In genomic region chr18:25349926-25350560, GRCh38 we compare ENCODE assay signal across 8 cellular contexts. TPM values are rescaled to one million over a fixed set of nuclear protein-coding genes. Genes with fewer than 3 reads are reported as not detected.
DNase-seq lines count a peak whose midpoint lies in the region; ATAC-seq and TF ChIP-seq lines count a peak whose summit lies in the region.

No MANE protein-coding gene starts in this region.

- H3K36me3 Mint-ChIP-seq in endothelial cell (ENCODE audit: low read depth, unreplicated experiment), result peaks cover 15% of the 10 kb centered on the region
- H3K36me3 Mint-ChIP-seq in natural killer cell, result no peaks in the 10 kb centered on the region

- ATAC-seq in natural killer cell (no peak), GM21390 (IDR thresholded peaks at IDR 0.05; ENCODE audit: unreplicated experiment) (no peak), GM21423 (IDR thresholded peaks at IDR 0.05; ENCODE audit: unreplicated experiment) (no peak)

- TF ChIP-seq CTCF in endothelial cell (IDR thresholded peaks at IDR 0.05; ENCODE audit: unreplicated experiment) (no peak), natural killer cell (IDR thresholded peaks at IDR 0.05) (no peak)

- intact Hi-C loops in natural killer cell (cut with micrococcal nuclease), result no loop called here

- H3K4me3 Mint-ChIP-seq in endothelial cell (ENCODE audit: unreplicated experiment) (peak overlapping the region; percentile 99), natural killer cell (peak overlapping the region; percentile 94)

- H3K27ac Mint-ChIP-seq in endothelial cell (ENCODE audit: unreplicated experiment), result peak overlapping the region; percentile 96
- H3K27ac Mint-ChIP-seq in natural killer cell, result peak overlapping the region in 1 of 2 donors; percentile 88

- H3K27me3 Mint-ChIP-seq in endothelial cell (ENCODE audit: unreplicated experiment) (peaks cover 11% of the 10 kb centered on the region), natural killer cell (ENCODE audit: low read depth in 2 of 2) (peaks cover 35 to 48% of the 10 kb centered on the region in 2 donors)

- DNase-seq in Daoy (ENCODE audit: low read depth), result peak; percentile 43
- DNase-seq in endothelial cell (ENCODE audit: low spot score), result peak; percentile 38
- DNase-seq in natural killer cell, result peak; percentile 17
- no peak for DNase-seq in AG08395 (ENCODE audit: low spot score)
- DNase-seq in stimulated activated CD4-positive, alpha-beta T cell treated with anti-CD3 and anti-CD28 coated beads, Interleukin-12 subunit alpha, Interleukin-12 subunit beta, amount 100 ng/mL, for 4 hours, result no peak

- H3K4me1 Mint-ChIP-seq in endothelial cell (ENCODE audit: unreplicated experiment) (peaks cover 39% of the 10 kb centered on the region), natural killer cell (peaks cover 14% of the 10 kb centered on the region in 2 donors)

- no peaks in the 10 kb centered on the region for H3K9me3 Mint-ChIP-seq in endothelial cell (ENCODE audit: unreplicated experiment)
- H3K9me3 Mint-ChIP-seq in natural killer cell, result no peaks in the 10 kb centered on the region

TF ChIP-seq in PFSK-1, 5 proteins besides CTCF, POLR2A, EP300 and RAD21:
- TF ChIP-seq POLR2AphosphoS5 (IDR thresholded peaks at IDR 0.05; ENCODE audit: low read depth, low read length), result no peak; the same call in 1 of the 2 replicates
- peak; percentile 6 for TF ChIP-seq FOXP2 (optimal IDR thresholded peaks at IDR 0.05; ENCODE audit: borderline replicate concordance, extremely low read depth, extremely low read length, insufficient read depth)
- TF ChIP-seq TAF1 (IDR thresholded peaks at IDR 0.05; ENCODE audit: borderline replicate concordance, insufficient read depth, low read length), result 0 out of 2 replicates have a peak, but pooled peaks have one; percentile 8
- TF ChIP-seq REST (IDR thresholded peaks at IDR 0.05; ENCODE audit: insufficient read depth in 1 of 2, low read depth in 2 of 2, low read length in 2 of 2), result no peak
- TF ChIP-seq SIN3A (IDR thresholded peaks at IDR 0.05; ENCODE audit: borderline replicate concordance, insufficient read depth, low read length), result peak; percentile 27; the same call in 1 of the 2 replicates

RNA-seq across cellular contexts. Expression of gene ZNF521, which starts 1.9 kb away (rescaled TPM):
- total RNA-seq in Daoy (2014; rRNA removed; shearing (Covaris generic)), result 8.5 and 10.7 TPM in 2 replicates
- polyA plus RNA-seq in PFSK-1 (2012; ENCODE audit: insufficient read length, low read depth), result 34.5 TPM
- 238 TPM for total RNA-seq in endothelial cell (ENCODE audit: unreplicated experiment)
- 1 to 10 TPM in 1 of 3 donors, under 1 TPM in 2; 0.19 to 3.5 (median 0.54) TPM for total RNA-seq in natural killer cell

Comparison
In these comparisons a context has a peak if more than half of its experiments do, and no peak if none do; other contexts are left out.
1. DNase-seq: peak in Daoy (single experiment), endothelial cell (single experiment) and natural killer cell (single experiment); none in AG08395 (single experiment) and stimulated activated CD4-positive, alpha-beta T cell treated with anti-CD3 and anti-CD28 coated beads, Interleukin-12 subunit alpha, Interleukin-12 subunit beta, amount 100 ng/mL, for 4 hours (single experiment).
2. RNA of gene ZNF521, which starts 1.9 kb away (total RNA-seq): 238 TPM in endothelial cell (single experiment); 8.5 to 10.7 TPM in Daoy and 0.19 to 3.5 TPM in natural killer cell; every median in the first group is over 10 times any median in the second.